ENCODE assay signal across 8 cellular contexts in genomic region chr11:35943294-35943693, GRCh38. TPM values are rescaled to one million over a fixed set of nuclear protein-coding genes. Genes with fewer than 3 reads are reported as not detected.
DNase-seq lines count a peak whose midpoint lies in the region; ATAC-seq, FAIRE-seq and TF ChIP-seq lines count a peak whose summit lies in the region.

No MANE protein-coding gene starts in this region.

- intact Hi-C loops in HepG2 (cut with micrococcal nuclease; ENCODE audit: unreplicated experiment): loop anchor here (5.0 kb wide), 1 partner anchor 326 kb away; the partner anchor contains the start of gene FJX1

- no peak overlapping the region for H3K27ac Mint-ChIP-seq in activated CD4-positive, alpha-beta T cell treated with anti-CD3 and anti-CD28 coated beads, Interleukin-2, amount 10 ng/mL, durations not matched to agents 7 days and 5 days
- H3K27ac Mint-ChIP-seq in activated naive CD8-positive, alpha-beta T cell treated with anti-CD3 and anti-CD28 coated beads, Interleukin-2, amount 50 U/mL, for 24 hours: peak overlapping the region; percentile 23

- H3K4me3 ChIP-seq in HepG2 (replicated peaks in 1 of 3; ENCODE audit: insufficient read depth in 1 of 3, low read depth in 2 of 3, low read length in 3 of 3): peak overlapping the region in 2 of 3 experiments; percentile 49 to 66; a peak in 4 of 6 replicates
- peak overlapping the region; percentile 57 for H3K4me3 ChIP-seq in thymus (ENCODE audit: low read length)

- peaks cover 4% of the 10 kb centered on the region for H3K4me1 Mint-ChIP-seq in activated CD4-positive, alpha-beta T cell treated with anti-CD3 and anti-CD28 coated beads, Interleukin-2, amount 10 ng/mL, durations not matched to agents 7 days and 5 days
- H3K4me1 Mint-ChIP-seq in activated naive CD8-positive, alpha-beta T cell treated with anti-CD3 and anti-CD28 coated beads, Interleukin-2, amount 50 U/mL, for 24 hours: peaks cover 6% of the 10 kb centered on the region

- in situ Hi-C loops in HepG2 (cut with HindIII; ENCODE audit: extremely low pct_ligation_motif_present, low pct_unique_long_range_greater_than_20kb): no loop called here

- H3K4me3 Mint-ChIP-seq in activated CD4-positive, alpha-beta T cell treated with anti-CD3 and anti-CD28 coated beads, Interleukin-2, amount 10 ng/mL, durations not matched to agents 7 days and 5 days: peak overlapping the region; percentile 68
- peak overlapping the region; percentile 72 for H3K4me3 Mint-ChIP-seq in activated naive CD8-positive, alpha-beta T cell treated with anti-CD3 and anti-CD28 coated beads, Interleukin-2, amount 50 U/mL, for 24 hours

- WGBS in HepG2 (ENCODE audit: low lambda C conversion rate): 40% methylated on average over 9 of the region's 9 CpGs
- WGBS in thymus: 23% methylated on average over 9 of the region's 9 CpGs

- no TSS peak for BruUV-seq in HepG2 (replicated peaks; lab: Mats Ljungman, UMichigan)

- peaks cover 7% of the 10 kb centered on the region for H3K4me1 ChIP-seq in HepG2 (ENCODE audit: insufficient read depth, low read length)
- H3K4me1 ChIP-seq in thymus (ENCODE audit: control insufficient read depth, insufficient read depth, low read length): no peaks in the 10 kb centered on the region

- H3K36me3 Mint-ChIP-seq in activated CD4-positive, alpha-beta T cell treated with anti-CD3 and anti-CD28 coated beads, Interleukin-2, amount 10 ng/mL, durations not matched to agents 7 days and 5 days (ENCODE audit: low read depth): no peaks in the 10 kb centered on the region
- no peaks in the 10 kb centered on the region for H3K36me3 Mint-ChIP-seq in activated naive CD8-positive, alpha-beta T cell treated with anti-CD3 and anti-CD28 coated beads, Interleukin-2, amount 50 U/mL, for 24 hours (ENCODE audit: low read depth)

- no peak for ATAC-seq in activated naive CD8-positive, alpha-beta T cell treated with anti-CD3 and anti-CD28 coated beads, Interleukin-2, amount 50 U/mL, for 24 hours
- ATAC-seq in HepG2 (no peak), HG03097 (IDR thresholded peaks at IDR 0.05; ENCODE audit: low FRiP score, unreplicated experiment) (no peak)

- TF ChIP-seq EP300 in HepG2 (IDR thresholded peaks at IDR 0.05; ENCODE audit: low read depth in 2 of 2, low read length in 2 of 2) (no peak), HepG2 (CRISPR knock-in tag; IDR thresholded peaks at IDR 0.05; ENCODE audit: borderline replicate concordance) (no peak)

- DNase-seq in activated CD4-positive, alpha-beta T cell treated with anti-CD3 and anti-CD28 coated beads, Interleukin-2, amount 10 ng/mL, durations not matched to agents 7 days and 5 days: no peak
- no peak for DNase-seq in activated CD4-positive, alpha-beta T cell treated with anti-CD3 and anti-CD28 coated beads, Interleukin-2, amount 50 U/mL, for 1 hour
- no peak for DNase-seq in activated naive CD8-positive, alpha-beta T cell treated with anti-CD3 and anti-CD28 coated beads, Interleukin-2, amount 50 U/mL, for 24 hours
- DNase-seq in HepG2 (ENCODE audit: low spot score): no peak
- DNase-seq in NCI-H1092 treated with DMSO at 0.1 percent for 48 hours (lab: John Stamatoyannopoulos, UW): no peak
- DNase-seq in amygdala (lab: John Stamatoyannopoulos, UW): no peak

- no peak overlapping the region for H2AFZ ChIP-seq in HepG2 (ENCODE audit: low read length)

- peak overlapping the region; percentile 72 for H3K4me2 ChIP-seq in HepG2 (ENCODE audit: low read depth, low read length)

- FAIRE-seq in HepG2 (lab: Jason Lieb, UNC): no peak

- H4K20me1 ChIP-seq in HepG2 (ENCODE audit: insufficient read depth, low read length): no peaks in the 10 kb centered on the region

- H3K79me2 ChIP-seq in HepG2 (ENCODE audit: insufficient read depth, low read length): no peaks in the 10 kb centered on the region

- H3K9me3 ChIP-seq in HepG2 (ENCODE audit: low read length) (no peaks in the 10 kb centered on the region), thymus (ENCODE audit: control insufficient read depth) (no peaks in the 10 kb centered on the region)

- peaks cover 5 to 46% of the 10 kb centered on the region in 2 experiments for H3K27me3 ChIP-seq in HepG2 (ENCODE audit: control insufficient read depth in 1 of 2, insufficient read depth in 2 of 2, low read length in 2 of 2)
- H3K27me3 ChIP-seq in thymus (ENCODE audit: control insufficient read depth, insufficient read depth): peaks cover 23% of the 10 kb centered on the region

- H3K9me3 Mint-ChIP-seq in activated CD4-positive, alpha-beta T cell treated with anti-CD3 and anti-CD28 coated beads, Interleukin-2, amount 10 ng/mL, durations not matched to agents 7 days and 5 days: no peaks in the 10 kb centered on the region
- H3K9me3 Mint-ChIP-seq in activated naive CD8-positive, alpha-beta T cell treated with anti-CD3 and anti-CD28 coated beads, Interleukin-2, amount 50 U/mL, for 24 hours: no peaks in the 10 kb centered on the region

- H3K36me3 ChIP-seq in HepG2 (replicated peaks in 1 of 2; ENCODE audit: control insufficient read depth in 1 of 2, insufficient read depth in 2 of 2, low read length in 2 of 2) (no peaks in the 10 kb centered on the region), thymus (ENCODE audit: control insufficient read depth, insufficient read depth) (no peaks in the 10 kb centered on the region)

- TF ChIP-seq CTCF in HepG2 (CRISPR knock-in tag; IDR thresholded peaks at IDR 0.05): no peak

- no peak for TF ChIP-seq POLR2A in HepG2 (IDR thresholded peaks at IDR 0.05; ENCODE audit: insufficient read depth in 1 of 2, low read depth in 2 of 2, low read length in 2 of 2)

- CTCF ChIA-PET in activated CD4-positive, alpha-beta T cell treated with anti-CD3 and anti-CD28 coated beads, Interleukin-2, amount 10 ng/mL, durations not matched to agents 7 days and 5 days (lab: Charles Lee): no interaction called here
- CTCF ChIA-PET in HepG2 (lab: Yijun Ruan, JAX; ENCODE audit: low intra/inter-chr PET ratio, low total read pairs): no interaction called here

- POLR2A ChIA-PET in activated CD4-positive, alpha-beta T cell treated with anti-CD3 and anti-CD28 coated beads, Interleukin-2, amount 10 ng/mL, durations not matched to agents 7 days and 5 days (lab: Charles Lee): no interaction called here
- POLR2A ChIA-PET in HepG2 (lab: Yijun Ruan, JAX): no interaction called here

- TF ChIP-seq RAD21 in HepG2 (CRISPR knock-in tag; IDR thresholded peaks at IDR 0.05): no peak

- H3K27ac ChIP-seq in HepG2 (ENCODE audit: extremely low read length, insufficient read depth, low read length) (no peak overlapping the region), thymus (ENCODE audit: low read depth) (peak overlapping the region; percentile 0)

- no peak overlapping the region for H3K9ac ChIP-seq in HepG2 (ENCODE audit: insufficient read depth, low read depth, low read length)

- H3K27me3 Mint-ChIP-seq in activated CD4-positive, alpha-beta T cell treated with anti-CD3 and anti-CD28 coated beads, Interleukin-2, amount 10 ng/mL, durations not matched to agents 7 days and 5 days: peaks cover 59% of the 10 kb centered on the region
- peaks cover 44% of the 10 kb centered on the region for H3K27me3 Mint-ChIP-seq in activated naive CD8-positive, alpha-beta T cell treated with anti-CD3 and anti-CD28 coated beads, Interleukin-2, amount 50 U/mL, for 24 hours

TF ChIP-seq in HepG2, 621 proteins besides CTCF, POLR2A, EP300 and RAD21 (continues in another document):
- no peak for TF ChIP-seq SP5 (CRISPR knock-in tag; IDR thresholded peaks at IDR 0.05; ENCODE audit: borderline replicate concordance, low read depth)
- no peak for TF ChIP-seq GMEB1 (CRISPR knock-in tag; IDR thresholded peaks at IDR 0.05; ENCODE audit: borderline replicate concordance)

RNA-seq across cellular contexts. Expression of gene LDLRAD3, which starts 0.6 kb away (rescaled TPM):
- total RNA-seq in activated CD4-positive, alpha-beta T cell treated with anti-CD3 and anti-CD28 coated beads, Interleukin-2, amount 10 ng/mL, durations not matched to agents 7 days and 5 days: under 1 TPM in 1 of 2 experiments, not detected in 1; 0.07 TPM
- 0.34 and 0.60 TPM in 2 replicates for total RNA-seq in HepG2 (2016; rRNA removed; fragmentation: Illumina TruSeq; extraction: Trizol)
- 2.7 and 2.8 TPM in 2 replicates for total RNA-seq in HepG2 (2016; cell fraction: cytosol; rRNA removed; fragmentation: Illumina TruSeq; extraction: Trizol; ENCODE audit: low read depth)
- total RNA-seq in HepG2 (2016; cell fraction: insoluble cytoplasmic fraction; rRNA removed; fragmentation: Illumina TruSeq; extraction: Trizol): 0.30 TPM in 2 replicates
- 0.31 and 0.65 TPM in 2 replicates for total RNA-seq in HepG2 (2016; cell fraction: membrane; rRNA removed; fragmentation: Illumina TruSeq; extraction: Trizol)
- 0.75 and 1.1 TPM in 2 replicates for total RNA-seq in HepG2 (2016; cell fraction: nucleus; rRNA removed; fragmentation: Illumina TruSeq; extraction: Trizol)
- polyA plus RNA-seq in HepG2 (2011; rRNA removed) (0.50 and 0.67 TPM in 2 replicates), thymus (6.9 TPM)
- polyA plus RNA-seq in HepG2 (2011; cell fraction: cytosol; rRNA removed): 0.38 and 0.70 TPM in 2 replicates
- polyA plus RNA-seq in HepG2 (2011; cell fraction: nucleus; rRNA removed): 0.16 and 0.21 TPM in 2 replicates
- 0.20 and 0.51 TPM in 2 replicates for polyA plus RNA-seq in HepG2 (2012)
- polyA plus RNA-seq in HepG2 (2016; cell fraction: cytosol; fragmentation: Illumina TruSeq; extraction: Trizol; ENCODE audit: low read depth): 0.12 and 0.14 TPM in 2 replicates
- 0.37 and 0.61 TPM in 2 replicates for polyA plus RNA-seq in HepG2 (2016; cell fraction: insoluble cytoplasmic fraction; fragmentation: Illumina TruSeq; extraction: Trizol; ENCODE audit: low read depth)
- 0.37 and 0.43 TPM in 2 replicates for polyA plus RNA-seq in HepG2 (2016; cell fraction: membrane; fragmentation: Illumina TruSeq; extraction: Trizol; ENCODE audit: low read depth)
- polyA plus RNA-seq in HepG2 (2016; cell fraction: nucleus; fragmentation: Illumina TruSeq; extraction: Trizol; ENCODE audit: insufficient read depth, low read depth): 0.85 and 0.99 TPM in 2 replicates
- 1.6 and 15.8 TPM in 2 replicates for polyA minus RNA-seq in HepG2 (2011; rRNA and poly(A)+ RNA removed; ENCODE audit: low replicate concordance)
- polyA minus RNA-seq in HepG2 (2011; cell fraction: cytosol; rRNA and poly(A)+ RNA removed): 0.40 TPM in 1 of 2 replicates, not detected in the other
- polyA minus RNA-seq in HepG2 (2011; cell fraction: nucleus; rRNA and poly(A)+ RNA removed): 0.13 and 0.62 TPM in 2 replicates
